24 cellular contexts compared by ENCODE assay signal in genomic region chr18:74092922-74093321, GRCh38. TPM values are rescaled to one million over a fixed set of nuclear protein-coding genes. Genes with fewer than 3 reads are reported as not detected.
"Had no signal": no experiment of that assay in that cellular context is flagged by ENCODE, and none has a peak within 500 bp of the region (broad histone marks: within the 10 kb centered on the region; RNA-seq: fewer than 3 reads in every experiment).

No MANE protein-coding gene starts in this region.

- H3K4me1 ChIP-seq: esophagus muscularis mucosa, foreskin keratinocyte, gastroesophageal sphincter, heart left ventricle, left ventricle myocardium inferior, lower lobe of right lung had no signal

- H3K9me3 ChIP-seq: lower lobe of right lung, mucosa of descending colon had no signal

- H3K27me3 ChIP-seq: dorsolateral prefrontal cortex, esophagus muscularis mucosa, foreskin keratinocyte, heart left ventricle, hepatocyte had no signal

- H2AFZ ChIP-seq: hepatocyte had no signal

- H3K4me2 ChIP-seq: hepatocyte had no signal

- FAIRE-seq: colon, endothelial cell of umbilical vein, frontal cortex, kidney had no signal

- H3K4me3 ChIP-seq: coronary artery, dorsolateral prefrontal cortex, esophagus muscularis mucosa, gastroesophageal sphincter, heart left ventricle, hepatocyte, left ventricle myocardium inferior, lower lobe of right lung, mucosa of descending colon had no signal

- H3K79me2 ChIP-seq: hepatocyte had no signal

- H3K36me3 ChIP-seq: esophagus muscularis mucosa, gastroesophageal sphincter, heart left ventricle, left ventricle myocardium inferior, lower lobe of right lung had no signal

- DNase-seq: dermis blood vessel endothelial cell; dorsolateral prefrontal cortex; effector CD4-positive, alpha-beta T cell; effector memory CD4-positive, alpha-beta T cell; foreskin keratinocyte; heart left ventricle; hypothalamus; immature natural killer cell; islet precursor cell; kidney; kidney glomerular epithelial cell; left colon; left ventricle myocardium inferior; lower lobe of right lung; mesendoderm; mucosa of descending colon had no signal

- ATAC-seq: foreskin keratinocyte, gastroesophageal sphincter, heart left ventricle, left colon, left lobe of liver, lower lobe of right lung, mucosa of descending colon had no signal

- H3K27ac ChIP-seq: coronary artery, dorsolateral prefrontal cortex, esophagus muscularis mucosa, foreskin keratinocyte, gastroesophageal sphincter, heart left ventricle, hepatocyte, left ventricle myocardium inferior, lower lobe of right lung had no signal

RNA-seq across cellular contexts. Expression of gene FBXO15, which starts 54.7 kb away (rescaled TPM):
- total RNA-seq: endothelial cell of umbilical vein, left ventricle myocardium inferior had no signal
- polyA plus RNA-seq: endothelial cell of umbilical vein had no signal
